In genomic region chr2:8239402-8240127, GRCh38 we compare ENCODE assay signal across 13 cellular contexts.
A peak's percentile ranks its signal among the peaks of the same experiment; 100 is the strongest.
DNase-seq lines count a peak whose midpoint lies in the region; ATAC-seq, FAIRE-seq and TF ChIP-seq lines count a peak whose summit lies in the region.
"Had no signal": no experiment of that assay in that cellular context is flagged by ENCODE, and none has a peak within 500 bp of the region (broad histone marks: within the 10 kb centered on the region; RNA-seq: fewer than 3 reads in every experiment).

No MANE protein-coding gene starts in this region.

- DNase-seq in HepG2 (ENCODE audit: low spot score) (no peak), immature natural killer cell (peak in 2 of 3 donors; percentile 28 to 30), foreskin melanocyte (no peak), cerebellum (ENCODE audit: low spot score) (no peak)
- DNase-seq in activated T-cell treated with anti-CD3 and anti-CD28 coated beads, Interleukin-2, amount 50 U/mL, for 4 hours = no peak
- DNase-seq in stimulated activated naive CD8-positive, alpha-beta T cell treated with anti-CD3 and anti-CD28 coated beads, Interleukin-15, amount 100 ng/mL, for 72 hours = peak; percentile 34 to 74
- DNase-seq: C1 segment of cervical spinal cord, foreskin fibroblast, KG1, SHP77 treated with DMSO at 0.1 percent for 48 hours had no signal

- H2AFZ ChIP-seq in HepG2 (ENCODE audit: low read length) = no peak overlapping the region

- peaks cover 10% of the 10 kb centered on the region for H3K36me3 Mint-ChIP-seq in activated T-cell treated with anti-CD3 and anti-CD28 coated beads, Interleukin-2, amount 50 U/mL, for 4 hours (ENCODE audit: insufficient read depth)
- peaks cover 41 to 72% (median 66%) of the 10 kb centered on the region in 3 donors for H3K36me3 Mint-ChIP-seq in immature natural killer cell
- H3K36me3 Mint-ChIP-seq: memory B cell had no signal

- TF ChIP-seq RAD21 in liver (IDR thresholded peaks at IDR 0.05) (no peak), HepG2 (CRISPR knock-in tag; IDR thresholded peaks at IDR 0.05) (no peak)

- H4K20me1 ChIP-seq in HepG2 (ENCODE audit: insufficient read depth, low read length) = no peaks in the 10 kb centered on the region

- peaks cover 2% of the 10 kb centered on the region for H3K27me3 Mint-ChIP-seq in activated T-cell treated with anti-CD3 and anti-CD28 coated beads, Interleukin-2, amount 50 U/mL, for 4 hours (ENCODE audit: low read depth)
- H3K27me3 Mint-ChIP-seq in immature natural killer cell (ENCODE audit: low read depth in 3 of 3) = peaks cover under 1 to 6% (median 2%) of the 10 kb centered on the region in 3 donors
- peaks cover 40% of the 10 kb centered on the region for H3K27me3 Mint-ChIP-seq in stimulated activated naive CD8-positive, alpha-beta T cell treated with anti-CD3 and anti-CD28 coated beads, Interleukin-15, amount 100 ng/mL, for 72 hours

- intact Hi-C loops in HepG2 (cut with micrococcal nuclease; ENCODE audit: unreplicated experiment) = no loop called here

- no peaks in the 10 kb centered on the region for H3K79me2 ChIP-seq in HepG2 (ENCODE audit: insufficient read depth, low read length)

- TF ChIP-seq CTCF in liver (IDR thresholded peaks at IDR 0.05; ENCODE audit: low read depth, low read length, missing input control) (no peak), HepG2 (CRISPR knock-in tag; IDR thresholded peaks at IDR 0.05) (no peak)

- no peaks in the 10 kb centered on the region for H3K9me3 ChIP-seq in liver (ENCODE audit: control insufficient read depth in 4 of 4, low read length in 3 of 4)
- peaks cover 11% of the 10 kb centered on the region for H3K9me3 ChIP-seq in HepG2 (ENCODE audit: low read length)

- no peak for FAIRE-seq in HepG2 (lab: Jason Lieb, UNC)

- H3K4me3 ChIP-seq in liver (ENCODE audit: low read depth in 1 of 3, low read length in 3 of 3) = no peak overlapping the region
- no peak overlapping the region for H3K4me3 ChIP-seq in HepG2 (replicated peaks in 1 of 3; ENCODE audit: insufficient read depth in 1 of 3, low read depth in 2 of 3, low read length in 3 of 3)

- H3K4me2 ChIP-seq in HepG2 (ENCODE audit: low read depth, low read length) = no peak overlapping the region

- WGBS in liver = 78% methylated on average over 7 of the region's 7 CpGs
- 54% methylated on average over 7 of the region's 7 CpGs for WGBS in HepG2 (ENCODE audit: low lambda C conversion rate)

- H3K9ac ChIP-seq in liver (ENCODE audit: low read depth in 1 of 2, low read length in 2 of 2) = no peak overlapping the region
- no peak overlapping the region for H3K9ac ChIP-seq in HepG2 (ENCODE audit: insufficient read depth, low read depth, low read length)

- H3K9me3 Mint-ChIP-seq in activated T-cell treated with anti-CD3 and anti-CD28 coated beads, Interleukin-2, amount 50 U/mL, for 4 hours = peaks cover 11% of the 10 kb centered on the region
- H3K9me3 Mint-ChIP-seq in immature natural killer cell = no peaks in the 10 kb centered on the region
- peaks cover 6 to 9% of the 10 kb centered on the region in 2 donors for H3K9me3 Mint-ChIP-seq in stimulated activated naive CD8-positive, alpha-beta T cell treated with anti-CD3 and anti-CD28 coated beads, Interleukin-15, amount 100 ng/mL, for 72 hours

- peaks cover 10 to 39% (median 24%) of the 10 kb centered on the region in 4 donors for H3K4me1 ChIP-seq in liver (ENCODE audit: control insufficient read depth in 4 of 4, insufficient read depth in 4 of 4, low read length in 3 of 4)
- peaks cover 8% of the 10 kb centered on the region for H3K4me1 ChIP-seq in HepG2 (ENCODE audit: insufficient read depth, low read length)

- H3K27me3 ChIP-seq in liver (ENCODE audit: control insufficient read depth in 4 of 4, insufficient read depth in 4 of 4, low read length in 3 of 4) (no peaks in the 10 kb centered on the region), HepG2 (ENCODE audit: control insufficient read depth in 1 of 2, insufficient read depth in 2 of 2, low read length in 2 of 2) (peaks cover 0 to 26% of the 10 kb centered on the region in 2 experiments; a peak in 2 of 5 replicates)

- H3K27ac ChIP-seq in liver (ENCODE audit: low read depth in 1 of 2, low read length in 2 of 2) = peak overlapping the region; percentile 71 to 90
- H3K27ac ChIP-seq in HepG2 (ENCODE audit: extremely low read length, insufficient read depth, low read length) = no peak overlapping the region

- H3K4me3 Mint-ChIP-seq in activated T-cell treated with anti-CD3 and anti-CD28 coated beads, Interleukin-2, amount 50 U/mL, for 4 hours = no peak overlapping the region
- peak overlapping the region; percentile 2 to 83 (median 35) for H3K4me3 Mint-ChIP-seq in immature natural killer cell
- no peak overlapping the region for H3K4me3 Mint-ChIP-seq in stimulated activated naive CD8-positive, alpha-beta T cell treated with anti-CD3 and anti-CD28 coated beads, Interleukin-15, amount 100 ng/mL, for 72 hours
- H3K4me3 Mint-ChIP-seq: memory B cell had no signal

- ATAC-seq in HepG2 (no peak), GM18498 (IDR thresholded peaks at IDR 0.05; ENCODE audit: unreplicated experiment) (no peak)
- ATAC-seq in activated T-cell treated with anti-CD3 and anti-CD28 coated beads, Interleukin-2, amount 50 U/mL, for 4 hours = peak; percentile 93 to 97
- ATAC-seq in stimulated activated naive CD8-positive, alpha-beta T cell treated with anti-CD3 and anti-CD28 coated beads, Interleukin-15, amount 100 ng/mL, for 72 hours = peak; percentile 96

- BruUV-seq in HepG2 (replicated peaks; lab: Mats Ljungman, UMichigan) = no TSS peak

- peaks cover 21% of the 10 kb centered on the region for H3K4me1 Mint-ChIP-seq in activated T-cell treated with anti-CD3 and anti-CD28 coated beads, Interleukin-2, amount 50 U/mL, for 4 hours (ENCODE audit: low read depth)
- peaks cover 36 to 74% of the 10 kb centered on the region in 2 donors for H3K4me1 Mint-ChIP-seq in immature natural killer cell
- H3K4me1 Mint-ChIP-seq in stimulated activated naive CD8-positive, alpha-beta T cell treated with anti-CD3 and anti-CD28 coated beads, Interleukin-15, amount 100 ng/mL, for 72 hours = peaks cover 38% of the 10 kb centered on the region

- H3K27ac Mint-ChIP-seq in immature natural killer cell = peak overlapping the region; percentile 13 to 86 (median 80)
- peak overlapping the region; percentile 15 to 55 for H3K27ac Mint-ChIP-seq in stimulated activated naive CD8-positive, alpha-beta T cell treated with anti-CD3 and anti-CD28 coated beads, Interleukin-15, amount 100 ng/mL, for 72 hours
- H3K27ac Mint-ChIP-seq: memory B cell had no signal

- no peak for TF ChIP-seq POLR2A in HepG2 (IDR thresholded peaks at IDR 0.05; ENCODE audit: insufficient read depth in 1 of 2, low read depth in 2 of 2, low read length in 2 of 2)

- POLR2A ChIA-PET in HepG2 (lab: Yijun Ruan, JAX) = no interaction called here

- CTCF ChIA-PET in HepG2 (lab: Yijun Ruan, JAX; ENCODE audit: low intra/inter-chr PET ratio, low total read pairs) = no interaction called here

- in situ Hi-C loops in HepG2 (cut with HindIII; ENCODE audit: extremely low pct_ligation_motif_present, low pct_unique_long_range_greater_than_20kb) = no loop called here

- TF ChIP-seq EP300 in HepG2 (IDR thresholded peaks at IDR 0.05; ENCODE audit: low read depth in 2 of 2, low read length in 2 of 2) = no peak
- no peak for TF ChIP-seq EP300 in HepG2 (CRISPR knock-in tag; IDR thresholded peaks at IDR 0.05; ENCODE audit: borderline replicate concordance)

- H3K36me3 ChIP-seq in liver (ENCODE audit: control insufficient read depth in 4 of 4, insufficient read depth in 3 of 4, low read depth in 1 of 4, low read length in 3 of 4) (no peaks in the 10 kb centered on the region), HepG2 (replicated peaks in 1 of 2; ENCODE audit: control insufficient read depth in 1 of 2, insufficient read depth in 2 of 2, low read length in 2 of 2) (no peaks in the 10 kb centered on the region)

TF ChIP-seq in HepG2, 621 proteins besides CTCF, POLR2A, EP300 and RAD21 (continues in another document):
- TF ChIP-seq ZNF414 (CRISPR knock-in tag; IDR thresholded peaks at IDR 0.05) (no peak), HNF1A (IDR thresholded peaks at IDR 0.05; ENCODE audit: low read depth) (no peak), HNF1A (CRISPR knock-in tag; IDR thresholded peaks at IDR 0.05; ENCODE audit: borderline replicate concordance) (no peak)

Comparison
In these comparisons a context has a peak if more than half of its experiments do, and no peak if none do; other contexts are left out.
1. ATAC-seq: peak in activated T-cell treated with anti-CD3 and anti-CD28 coated beads, Interleukin-2, amount 50 U/mL, for 4 hours (2 of 2) and stimulated activated naive CD8-positive, alpha-beta T cell treated with anti-CD3 and anti-CD28 coated beads, Interleukin-15, amount 100 ng/mL, for 72 hours (single experiment); none in HepG2 (single experiment) and GM18498 (single experiment).
2. DNase-seq: peak in immature natural killer cell (2 of 3) and stimulated activated naive CD8-positive, alpha-beta T cell treated with anti-CD3 and anti-CD28 coated beads, Interleukin-15, amount 100 ng/mL, for 72 hours (2 of 2); none in HepG2 (single experiment), activated T-cell treated with anti-CD3 and anti-CD28 coated beads, Interleukin-2, amount 50 U/mL, for 4 hours (single experiment), foreskin melanocyte (single experiment) and cerebellum (single experiment).
3. H3K4me3 Mint-ChIP-seq: peak in immature natural killer cell (5 of 5); none in activated T-cell treated with anti-CD3 and anti-CD28 coated beads, Interleukin-2, amount 50 U/mL, for 4 hours (single experiment) and stimulated activated naive CD8-positive, alpha-beta T cell treated with anti-CD3 and anti-CD28 coated beads, Interleukin-15, amount 100 ng/mL, for 72 hours (0 of 2).